Comparison of ENCODE assay signal across 17 cellular contexts in the genomic region with DNA sequence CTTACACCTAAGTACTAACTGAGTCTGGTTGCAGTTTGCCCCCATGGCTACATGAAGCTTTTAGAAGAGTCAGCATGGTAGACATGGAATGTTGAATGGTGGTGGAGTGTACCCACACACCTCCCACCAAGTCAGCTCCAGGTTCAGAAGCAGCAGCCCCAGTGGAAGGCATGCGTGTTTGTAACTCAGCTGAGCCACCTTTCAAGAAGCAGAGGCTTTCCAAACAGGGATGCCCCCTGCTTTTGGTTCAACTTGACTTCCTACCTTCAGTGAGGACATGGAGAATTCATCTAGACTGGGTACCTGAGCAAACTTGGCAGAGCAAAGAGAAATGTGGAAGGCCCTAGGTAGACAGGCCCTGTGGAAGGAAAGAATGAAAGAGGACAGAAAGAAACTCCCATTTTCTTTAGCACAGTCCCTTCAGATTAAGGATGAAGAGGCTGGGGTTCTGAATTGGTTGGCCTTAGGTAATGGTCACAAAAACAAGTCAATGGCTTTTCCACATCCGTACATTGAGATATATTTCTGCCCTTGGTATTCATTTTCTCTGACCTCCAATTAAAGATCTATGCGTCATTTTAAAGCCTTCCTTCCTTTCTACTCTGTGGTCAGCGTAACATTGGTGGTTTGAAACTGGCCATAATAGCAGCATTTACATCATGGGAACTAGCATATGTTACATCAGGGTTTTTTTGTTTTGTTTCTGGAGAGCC. TPM values are rescaled to one million over a fixed set of nuclear protein-coding genes. Genes with fewer than 3 reads are reported as not detected.
DNase-seq lines count a peak whose midpoint lies in the region; FAIRE-seq and TF ChIP-seq lines count a peak whose summit lies in the region.
"Had no signal": no experiment of that assay in that cellular context is flagged by ENCODE, and none has a peak within 500 bp of the region (broad histone marks: within the 10 kb centered on the region; RNA-seq: fewer than 3 reads in every experiment).

No MANE protein-coding gene starts in this region.

- POLR2A ChIA-PET in OCI-LY7 (lab: Charles Lee): no interaction called here

- DNase-seq in MV-4-11 (lab: John Stamatoyannopoulos, UW) (peak; percentile 49), astrocyte (ENCODE audit: low read depth) (no peak), foreskin melanocyte (peak; percentile 63), substantia nigra (lab: John Stamatoyannopoulos, UW) (no peak), nephron progenitor cell (no peak), OCI-LY7 (ENCODE audit: low spot score) (no peak), hepatic stellate cell (ENCODE audit: low spot score) (no peak), UCSD-AML1 (lab: John Stamatoyannopoulos, UW; ENCODE audit: unreplicated experiment) (no peak)
- DNase-seq: ACHN, AML-193, Caco-2, GM23248, KBM-7, NCI-H1436, NCI-H2029 treated with DMSO at 0.1 percent for 48 hours, NCI-H510A, NCI-H774 had no signal

- H4K20me1 ChIP-seq in astrocyte (ENCODE audit: insufficient read depth, low read length) (peaks cover 5% of the 10 kb centered on the region), OCI-LY7 (ENCODE audit: insufficient read depth, low read length) (no peaks in the 10 kb centered on the region)

- H3K27me3 ChIP-seq in astrocyte (ENCODE audit: insufficient read depth, low read length): no peaks in the 10 kb centered on the region

- H3K27me3 Mint-ChIP-seq in astrocyte (ENCODE audit: low read depth, unreplicated experiment) (no peaks in the 10 kb centered on the region), nephron progenitor cell (ENCODE audit: low read depth, poor library complexity) (no peaks in the 10 kb centered on the region)

- intact Hi-C loops in OCI-LY7 (cut with micrococcal nuclease; ENCODE audit: unreplicated experiment): no loop called here

- H3K27ac Mint-ChIP-seq in astrocyte (ENCODE audit: unreplicated experiment): no peak overlapping the region
- H3K27ac Mint-ChIP-seq in nephron progenitor cell: no peak overlapping the region

- no peak overlapping the region for H3K9ac ChIP-seq in astrocyte (ENCODE audit: low read length)
- H3K9ac ChIP-seq: GM23248 had no signal

- CTCF ChIA-PET in OCI-LY7 (lab: Charles Lee; ENCODE audit: unreplicated experiment): no interaction called here

- H2AFZ ChIP-seq in astrocyte (ENCODE audit: low read depth, low read length) (no peak overlapping the region), OCI-LY7 (ENCODE audit: low read length) (no peak overlapping the region)
- H2AFZ ChIP-seq: GM23248 had no signal

- BruUV-seq in OCI-LY7 (replicated peaks; lab: Mats Ljungman, UMichigan): no TSS peak

- peaks cover 24% of the 10 kb centered on the region for H3K36me3 Mint-ChIP-seq in astrocyte (ENCODE audit: low read depth, unreplicated experiment)
- no peaks in the 10 kb centered on the region for H3K36me3 Mint-ChIP-seq in nephron progenitor cell (ENCODE audit: low read depth)

- H3K4me1 Mint-ChIP-seq in astrocyte (ENCODE audit: low read depth, unreplicated experiment) (peaks cover 25% of the 10 kb centered on the region), nephron progenitor cell (peaks cover 50% of the 10 kb centered on the region)

- H3K4me3 ChIP-seq in astrocyte (ENCODE audit: insufficient read depth, low read depth, low read length) (no peak overlapping the region), OCI-LY7 (ENCODE audit: low read depth, low read length, poor library complexity, severe bottlenecking) (no peak overlapping the region)
- H3K4me3 ChIP-seq: GM23248 had no signal

- H3K9me3 Mint-ChIP-seq in astrocyte (ENCODE audit: unreplicated experiment): peaks cover 2% of the 10 kb centered on the region
- H3K9me3 Mint-ChIP-seq in nephron progenitor cell: peaks cover 5% of the 10 kb centered on the region

- H3K9me2 ChIP-seq in OCI-LY7 (ENCODE audit: insufficient read depth, low read length): no peaks in the 10 kb centered on the region

- no peak overlapping the region for H3K4me2 ChIP-seq in astrocyte (ENCODE audit: low read length)
- H3K4me2 ChIP-seq in OCI-LY7 (ENCODE audit: low read length): no peak overlapping the region

- TF ChIP-seq CTCF in astrocyte (IDR thresholded peaks at IDR 0.05; ENCODE audit: insufficient read depth, low read depth, low read length) (no peak), nephron progenitor cell (IDR thresholded peaks at IDR 0.05) (no peak), OCI-LY7 (conservative IDR thresholded peaks at IDR 0.05; ENCODE audit: low read length) (no peak)

- no peaks in the 10 kb centered on the region for H3K9me3 ChIP-seq in astrocyte (ENCODE audit: insufficient read depth, low read depth, low read length)
- no peaks in the 10 kb centered on the region for H3K9me3 ChIP-seq in OCI-LY7 (ENCODE audit: low read length)
- H3K9me3 ChIP-seq: Caco-2 had no signal

- peak overlapping the region; percentile 61 for H3K4me3 Mint-ChIP-seq in astrocyte (ENCODE audit: unreplicated experiment)
- H3K4me3 Mint-ChIP-seq in nephron progenitor cell: no peak overlapping the region

- H3K79me2 ChIP-seq in astrocyte (ENCODE audit: insufficient read depth, low read length): no peaks in the 10 kb centered on the region
- no peaks in the 10 kb centered on the region for H3K79me2 ChIP-seq in OCI-LY7 (ENCODE audit: insufficient read depth, low read depth, low read length)

- peaks cover 2% of the 10 kb centered on the region for H3K36me3 ChIP-seq in astrocyte (ENCODE audit: insufficient read depth, low read length)
- H3K36me3 ChIP-seq in OCI-LY7 (ENCODE audit: insufficient read depth, low read length): no peaks in the 10 kb centered on the region

- FAIRE-seq in astrocyte (lab: Jason Lieb, UNC): no peak

- H3K27ac ChIP-seq in astrocyte (ENCODE audit: low read depth, low read length) (no peak overlapping the region), substantia nigra (ENCODE audit: low read depth, low read length, poor library complexity, severe bottlenecking) (peak overlapping the region; percentile 86), OCI-LY7 (ENCODE audit: low read depth, low read length, poor library complexity, severe bottlenecking) (no peak overlapping the region)
- H3K27ac ChIP-seq: GM23248 had no signal

- H3K4me1 ChIP-seq in astrocyte (ENCODE audit: insufficient read depth, low read length) (no peaks in the 10 kb centered on the region), OCI-LY7 (ENCODE audit: insufficient read depth, low read length, poor library complexity, severe bottlenecking) (peaks cover 9% of the 10 kb centered on the region)
- H3K4me1 ChIP-seq: Caco-2 had no signal

RNA-seq across cellular contexts. Expression of a gene that starts 53.2 kb away (rescaled TPM):
- total RNA-seq in astrocyte (5.7 and 7.7 TPM in 2 replicates), OCI-LY7 (2022) (0.57 and 0.72 TPM in 2 replicates)
- 0.18 and 0.69 TPM in 2 replicates for total RNA-seq in OCI-LY7 (2014; rRNA removed; shearing (Covaris generic))

Comparison
In these comparisons a context has a peak if more than half of its experiments do, and no peak if none do; other contexts are left out.
1. DNase-seq: peak in MV-4-11 (single experiment) and foreskin melanocyte (single experiment); none in astrocyte (single experiment), substantia nigra (0 of 49), nephron progenitor cell (single experiment), OCI-LY7 (single experiment), hepatic stellate cell (single experiment) and UCSD-AML1 (single experiment).